11 cellular contexts compared by ENCODE assay signal in genomic region chr6:139587469-139587868, GRCh38.
DNase-seq lines count a peak whose midpoint lies in the region; ATAC-seq and TF ChIP-seq lines count a peak whose summit lies in the region.
"Had no signal": no experiment of that assay in that cellular context is flagged by ENCODE, and none has a peak within 500 bp of the region (broad histone marks: within the 10 kb centered on the region; RNA-seq: fewer than 3 reads in every experiment).

No MANE protein-coding gene starts in this region.

- H3K4me1 ChIP-seq in cardiac muscle cell (ENCODE audit: low read depth), result peaks cover 56% of the 10 kb centered on the region
- H3K4me1 ChIP-seq in body of pancreas, result peaks cover 66% of the 10 kb centered on the region

- intact Hi-C loops in cardiac septum (cut with DNase I) (no loop called here), body of pancreas (cut with DNase I) (no loop called here)

- H3K9me3 ChIP-seq in cardiac muscle cell (ENCODE audit: low read depth), result no peaks in the 10 kb centered on the region
- no peaks in the 10 kb centered on the region for H3K9me3 ChIP-seq in body of pancreas

- TF ChIP-seq CTCF in cardiac muscle cell (IDR thresholded peaks at IDR 0.05; ENCODE audit: low read depth, low read length) (no peak), body of pancreas (IDR thresholded peaks at IDR 0.05) (no peak)

- H3K27me3 ChIP-seq in cardiac muscle cell, result no peaks in the 10 kb centered on the region
- no peaks in the 10 kb centered on the region for H3K27me3 ChIP-seq in body of pancreas

- no peaks in the 10 kb centered on the region for H3K36me3 ChIP-seq in cardiac muscle cell
- no peaks in the 10 kb centered on the region for H3K36me3 ChIP-seq in body of pancreas (replicated peaks in 1 of 2; ENCODE audit: insufficient read depth in 1 of 2, low read depth in 2 of 2)

- DNase-seq in cardiac muscle cell (ENCODE audit: low read depth in 1 of 2, low spot score in 1 of 2) (peak in 1 of 2 donors; percentile 79), cardiac septum (ENCODE audit: low spot score) (no peak), body of pancreas (no peak), left kidney (ENCODE audit: low read depth, low spot score) (peak; percentile 58), RKO (ENCODE audit: low spot score) (no peak)
- DNase-seq: activated gamma-delta T cell treated with Interleukin-2 at 50 U/mL for 16 hours, nucleus accumbens, T-cell had no signal

- ATAC-seq in body of pancreas (no peak), HG03139 (IDR thresholded peaks at IDR 0.05; ENCODE audit: unreplicated experiment) (no peak), HG03469 (IDR thresholded peaks at IDR 0.05; ENCODE audit: unreplicated experiment) (no peak), GM21360 (IDR thresholded peaks at IDR 0.05; ENCODE audit: unreplicated experiment) (no peak)
- ATAC-seq: T-cell had no signal

- H3K27ac ChIP-seq in cardiac muscle cell (peak overlapping the region; percentile 82), body of pancreas (peak overlapping the region; percentile 82 to 94 (median 92))

- no peak for TF ChIP-seq POLR2A in body of pancreas (IDR thresholded peaks at IDR 0.05)

- H3K4me3 ChIP-seq in cardiac muscle cell, result no peak overlapping the region
- H3K4me3 ChIP-seq in body of pancreas, result no peak overlapping the region

- 68 to 78% methylated on average over 6 of the region's 6 CpGs for WGBS in body of pancreas, 2 donors
